ENCODE assay signal across 8 cellular contexts in genomic region chr2:47172922-47173695, GRCh38. TPM values are rescaled to one million over a fixed set of nuclear protein-coding genes. Genes with fewer than 3 reads are reported as not detected.
DNase-seq lines count a peak whose midpoint lies in the region; ATAC-seq and TF ChIP-seq lines count a peak whose summit lies in the region.

No MANE protein-coding gene starts in this region.

- peak overlapping the region; percentile 98 for H3K4me3 Mint-ChIP-seq in CD4-positive, alpha-beta T cell
- H3K4me3 Mint-ChIP-seq in effector memory CD8-positive, alpha-beta T cell = peak overlapping the region; percentile 99 to 100

- H3K36me3 Mint-ChIP-seq in CD4-positive, alpha-beta T cell (ENCODE audit: low read depth) = peaks cover 66% of the 10 kb centered on the region
- peaks cover 76% of the 10 kb centered on the region for H3K36me3 Mint-ChIP-seq in effector memory CD8-positive, alpha-beta T cell (ENCODE audit: insufficient read depth)

- H3K27ac Mint-ChIP-seq in CD4-positive, alpha-beta T cell = peak overlapping the region; percentile 99
- H3K27ac Mint-ChIP-seq in effector memory CD8-positive, alpha-beta T cell = peak overlapping the region; percentile 99 to 100

- in situ Hi-C loops in ACHN (cut with HindIII; ENCODE audit: low pct_ligation_motif_present, low pct_unique_long_range_greater_than_20kb, low sequenced_read_pairs) = loop anchor here (25.0 kb wide), 2 partner anchors 114 to 161 kb away; no protein-coding TSS in a partner anchor

- POLR2A ChIA-PET in CD4-positive, alpha-beta T cell (lab: Charles Lee) = interaction anchor here (0.6 to 1.9 kb wide), 5 partner anchors 8 to 230 kb away, joined by 3 to 9 read pairs (median 4); partner anchors contain the start of gene MSH2
- POLR2A ChIA-PET in GM10248 (lab: Yijun Ruan, JAX) = interaction anchor here (0.7 to 0.9 kb wide), 2 partner anchors 9 to 1102 kb away, joined by 3 to 4 read pairs; no protein-coding TSS in a partner anchor

- H3K4me1 Mint-ChIP-seq in CD4-positive, alpha-beta T cell (ENCODE audit: low read depth) = peaks cover 91% of the 10 kb centered on the region
- H3K4me1 Mint-ChIP-seq in effector memory CD8-positive, alpha-beta T cell (ENCODE audit: low read depth in 2 of 2) = peaks cover 38 to 71% of the 10 kb centered on the region in 2 donors

- H3K9me3 ChIP-seq in CD4-positive, alpha-beta T cell (ENCODE audit: control insufficient read depth, low read length) = no peaks in the 10 kb centered on the region
- H3K9me3 ChIP-seq in NT2/D1 (ENCODE audit: insufficient read depth, low read length) (no peaks in the 10 kb centered on the region), neutrophil (no peaks in the 10 kb centered on the region)

- intact Hi-C loops in CD4-positive, alpha-beta T cell (cut with DNase I, micrococcal nuclease) = no loop called here

- DNase-seq in CD4-positive, alpha-beta T cell = no peak
- no peak for DNase-seq in NT2/D1 (ENCODE audit: low read depth, low spot score)
- DNase-seq in effector memory CD8-positive, alpha-beta T cell = no peak
- DNase-seq in GM10248 (ENCODE audit: extremely low spot score) = no peak
- no peak for DNase-seq in NAMALWA (ENCODE audit: low spot score)
- no peak for DNase-seq in NCI-H2029 treated with DMSO at 0.1 percent for 48 hours (lab: John Stamatoyannopoulos, UW)
- DNase-seq in ACHN = no peak

- H3K4me1 ChIP-seq in NT2/D1 (ENCODE audit: insufficient read depth, insufficient read length) = no peaks in the 10 kb centered on the region
- peaks cover 37 to 55% of the 10 kb centered on the region in 2 experiments for H3K4me1 ChIP-seq in neutrophil (ENCODE audit: control insufficient read depth in 1 of 2, insufficient read depth in 1 of 2, low read depth in 1 of 2, low read length in 1 of 2)

- H3K4me3 ChIP-seq in NT2/D1 (ENCODE audit: insufficient read length, low read depth) = peak overlapping the region; percentile 10
- peak overlapping the region in 1 of 2 experiments; percentile 94 for H3K4me3 ChIP-seq in neutrophil (ENCODE audit: low read depth in 1 of 2, low read length in 1 of 2)

- H3K36me3 ChIP-seq in NT2/D1 (ENCODE audit: insufficient read depth, insufficient read length, low read length) (peaks cover 54% of the 10 kb centered on the region), neutrophil (peaks cover 28% of the 10 kb centered on the region)

- CTCF ChIA-PET in CD4-positive, alpha-beta T cell (lab: Charles Lee) = interaction anchor here (1.3 kb wide), 1 partner anchor 8 kb away, joined by 3 read pairs; no protein-coding TSS in a partner anchor
- CTCF ChIA-PET in GM10248 (lab: Yijun Ruan, JAX) = interaction anchor here (1.0 to 2.1 kb wide), 8 partner anchors 9 to 190 kb away, joined by 3 to 9 read pairs (median 4); partner anchors contain the start of gene STPG4

- no peaks in the 10 kb centered on the region for H3K27me3 ChIP-seq in CD4-positive, alpha-beta T cell (ENCODE audit: control insufficient read depth, insufficient read depth, low read length)
- no peaks in the 10 kb centered on the region for H3K27me3 ChIP-seq in NT2/D1 (ENCODE audit: insufficient read depth, insufficient read length)
- H3K27me3 ChIP-seq in neutrophil = no peaks in the 10 kb centered on the region

- H3K27ac ChIP-seq in CD4-positive, alpha-beta T cell (ENCODE audit: low read depth, low read length) = no peak overlapping the region
- H3K27ac ChIP-seq in neutrophil = peak overlapping the region; percentile 98

- no peak for ATAC-seq in CD4-positive, alpha-beta T cell (ENCODE audit: poor library complexity)
- ATAC-seq in effector memory CD8-positive, alpha-beta T cell (replicated peaks) = no peak

- no peak for TF ChIP-seq CTCF in CD4-positive, alpha-beta T cell (IDR thresholded peaks at IDR 0.05)
- TF ChIP-seq CTCF in neutrophil (IDR thresholded peaks at IDR 0.05) (no peak), GM10248 (IDR thresholded peaks at IDR 0.05; ENCODE audit: control extremely low read depth, extremely low read depth, low read depth, missing control alignments) (no peak)

- H3K9ac ChIP-seq in NT2/D1 (ENCODE audit: insufficient read length, low read depth) = no peak overlapping the region

- no peaks in the 10 kb centered on the region for H3K9me3 Mint-ChIP-seq in CD4-positive, alpha-beta T cell
- H3K9me3 Mint-ChIP-seq in effector memory CD8-positive, alpha-beta T cell = no peaks in the 10 kb centered on the region

- peaks cover 16% of the 10 kb centered on the region for H3K27me3 Mint-ChIP-seq in CD4-positive, alpha-beta T cell
- peaks cover 0 to 9% of the 10 kb centered on the region in 2 donors for H3K27me3 Mint-ChIP-seq in effector memory CD8-positive, alpha-beta T cell

RNA-seq across cellular contexts. Expression of gene CALM2, which starts 3.2 kb away (rescaled TPM):
- total RNA-seq in CD4-positive, alpha-beta T cell = 100 to 1,000 TPM; 152 to 155 TPM

RNA-seq across cellular contexts. Expression of gene STPG4, which starts 18.0 kb away (rescaled TPM):
- total RNA-seq in CD4-positive, alpha-beta T cell = not detected
